Comparison of ENCODE assay signal across 8 cellular contexts in genomic region chr10:67520924-67521520, GRCh38.
DNase-seq lines count a peak whose midpoint lies in the region; ATAC-seq and TF ChIP-seq lines count a peak whose summit lies in the region.

No MANE protein-coding gene starts in this region.

- intact Hi-C loops in lower lobe of right lung (cut with DNase I): no loop called here

- H3K9me3 Mint-ChIP-seq in type B pancreatic cell: no peaks in the 10 kb centered on the region

- H3K36me3 ChIP-seq in GM23248 (ENCODE audit: low read depth): no peaks in the 10 kb centered on the region
- H3K36me3 ChIP-seq in lower lobe of right lung: no peaks in the 10 kb centered on the region

- H3F3A ChIP-seq in GM23248 (ENCODE audit: insufficient read depth): no peaks in the 10 kb centered on the region

- H3K79me2 ChIP-seq in GM23248 (ENCODE audit: insufficient read depth): no peaks in the 10 kb centered on the region

- H3K4me1 ChIP-seq in GM23248 (ENCODE audit: insufficient read depth) (no peaks in the 10 kb centered on the region), lower lobe of right lung (no peaks in the 10 kb centered on the region)

- H3K27me3 Mint-ChIP-seq in type B pancreatic cell: peaks cover 3% of the 10 kb centered on the region

- in situ Hi-C loops in GM23248 (cut with MboI): no loop called here

- H3K4me3 Mint-ChIP-seq in type B pancreatic cell: no peak overlapping the region

- H4K20me1 ChIP-seq in GM23248 (ENCODE audit: insufficient read depth): no peaks in the 10 kb centered on the region

- 1 to 2% methylated on average over 5 of the region's 5 CpGs for WGBS in GM23248 (ENCODE audit: low coverage in 1 of 2, low lambda C conversion rate in 2 of 2, missing lambda C conversion rate in 2 of 2), 2 experiments

- H3K9ac ChIP-seq in GM23248: no peak overlapping the region

- H3K27me3 ChIP-seq in GM23248 (replicated peaks; ENCODE audit: insufficient read depth): no peaks in the 10 kb centered on the region
- H3K27me3 ChIP-seq in lower lobe of right lung (ENCODE audit: low read depth): no peaks in the 10 kb centered on the region

- TF ChIP-seq CTCF in lower lobe of right lung (IDR thresholded peaks at IDR 0.05) (peak; percentile 67), type B pancreatic cell (conservative IDR thresholded peaks at IDR 0.05) (peak; percentile 92)

- H3K36me3 Mint-ChIP-seq in type B pancreatic cell: no peaks in the 10 kb centered on the region

- H3K4me3 ChIP-seq in GM23248 (no peak overlapping the region), lower lobe of right lung (no peak overlapping the region)

- H3K27ac ChIP-seq in GM23248 (no peak overlapping the region), lower lobe of right lung (no peak overlapping the region)

- H3K4me2 ChIP-seq in GM23248 (ENCODE audit: unreplicated experiment): no peak overlapping the region

- H3K9me2 ChIP-seq in GM23248 (ENCODE audit: insufficient read depth): no peaks in the 10 kb centered on the region

- H3K27ac Mint-ChIP-seq in type B pancreatic cell: no peak overlapping the region

- no peak overlapping the region for H2AFZ ChIP-seq in GM23248

- no peaks in the 10 kb centered on the region for H3K9me3 ChIP-seq in GM23248 (ENCODE audit: low read depth)
- H3K9me3 ChIP-seq in lower lobe of right lung: no peaks in the 10 kb centered on the region

- peak; percentile 66 to 82 for ATAC-seq in lower lobe of right lung

- no peaks in the 10 kb centered on the region for H3K4me1 Mint-ChIP-seq in type B pancreatic cell (ENCODE audit: unreplicated experiment)

- peak in 4 of 6 experiments; percentile 3 to 37 (median 18) for DNase-seq in stimulated activated naive CD4-positive, alpha-beta T cell (lab: John Stamatoyannopoulos, UW)
- DNase-seq in stimulated activated naive CD4-positive, alpha-beta T cell treated with Interleukin-2 at 50 U/mL for 16 hours (lab: John Stamatoyannopoulos, UW): no peak
- DNase-seq in GM23248 (peak; percentile 70), Kasumi-1 (lab: John Stamatoyannopoulos, UW) (peak; percentile 96 to 97), SW 1271 (lab: John Stamatoyannopoulos, UW) (peak; percentile 5 to 62), dermis blood vessel endothelial cell (peak; percentile 73), lower lobe of right lung (no peak), type B pancreatic cell (ENCODE audit: extremely low spot score, unreplicated experiment) (no peak)

Comparison
In these comparisons a context has a peak if more than half of its experiments do, and no peak if none do; other contexts are left out.
1. DNase-seq: peak in stimulated activated naive CD4-positive, alpha-beta T cell (4 of 6), GM23248 (single experiment), Kasumi-1 (2 of 2), SW 1271 (2 of 2) and dermis blood vessel endothelial cell (single experiment); none in stimulated activated naive CD4-positive, alpha-beta T cell treated with Interleukin-2 at 50 U/mL for 16 hours (single experiment), lower lobe of right lung (single experiment) and type B pancreatic cell (single experiment).